Comparison of ENCODE assay signal across 10 cellular contexts in the genomic region with DNA sequence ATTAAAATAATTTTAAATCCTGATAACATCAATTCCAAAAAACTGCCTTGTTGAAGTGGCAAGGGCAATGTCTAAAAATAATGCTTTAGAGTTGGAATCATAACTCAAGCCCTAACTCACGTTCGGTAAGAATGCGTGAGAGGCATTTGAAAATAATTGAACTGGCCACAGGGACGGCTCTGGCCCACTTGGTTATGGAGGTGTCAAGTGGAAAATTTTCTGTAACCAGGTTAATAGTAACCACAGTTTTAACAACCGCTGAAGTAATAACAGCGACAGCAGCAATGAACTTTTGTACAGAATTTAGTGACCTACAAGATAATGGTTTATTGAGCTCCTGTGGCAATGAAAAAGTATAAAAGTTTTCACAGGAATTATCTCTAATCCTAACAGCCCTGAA.
DNase-seq lines count a peak whose midpoint lies in the region; ATAC-seq and TF ChIP-seq lines count a peak whose summit lies in the region.
"Had no signal": no experiment of that assay in that cellular context is flagged by ENCODE, and none has a peak within 500 bp of the region (broad histone marks: within the 10 kb centered on the region; RNA-seq: fewer than 3 reads in every experiment).

No MANE protein-coding gene starts in this region.

- H3K36me3 Mint-ChIP-seq in CD8-positive, alpha-beta memory T cell, result peaks cover 24 to 92% (median 50%) of the 10 kb centered on the region in 3 donors
- H3K36me3 Mint-ChIP-seq: WTC11 had no signal

- peak overlapping the region; percentile 97 for H3K4me3 ChIP-seq in CD8-positive, alpha-beta memory T cell (ENCODE audit: low read length)
- H3K4me3 ChIP-seq in esophagus squamous epithelium (peak overlapping the region in 3 of 4 donors; percentile 4 to 60 (median 31)), prostate gland (no peak overlapping the region)

- peaks cover 99 to 100% (median 100%) of the 10 kb centered on the region in 3 donors for H3K4me1 Mint-ChIP-seq in CD8-positive, alpha-beta memory T cell

- H3K9me3 Mint-ChIP-seq in CD8-positive, alpha-beta memory T cell, result no peaks in the 10 kb centered on the region
- H3K9me3 Mint-ChIP-seq: WTC11 had no signal

- no peaks in the 10 kb centered on the region for H3K9me3 ChIP-seq in CD8-positive, alpha-beta memory T cell (ENCODE audit: low read length)
- H3K9me3 ChIP-seq in esophagus squamous epithelium, result no peaks in the 10 kb centered on the region
- no peaks in the 10 kb centered on the region for H3K9me3 ChIP-seq in prostate gland

- DNase-seq in CD8-positive, alpha-beta memory T cell, result no peak
- DNase-seq in RWPE1 (ENCODE audit: low spot score), result no peak
- no peak for DNase-seq in esophagus squamous epithelium (lab: John Stamatoyannopoulos, UW)
- DNase-seq in prostate gland (ENCODE audit: low spot score), result no peak
- no peak for DNase-seq in NCI-H82 (lab: John Stamatoyannopoulos, UW)
- DNase-seq in iPS-NIHi11 (ENCODE audit: low spot score), result no peak
- DNase-seq: NCI-H226 had no signal

- TF ChIP-seq CTCF in RWPE1 (conservative IDR thresholded peaks at IDR 0.05; ENCODE audit: low read depth) (no peak), esophagus squamous epithelium (IDR thresholded peaks at IDR 0.05) (no peak), prostate gland (IDR thresholded peaks at IDR 0.05) (no peak)

- POLR2A ChIA-PET in CD8-positive, alpha-beta memory T cell (lab: Charles Lee), result interaction anchor here (0.6 to 6.9 kb wide), 6 partner anchors 13 to 217 kb away, joined by 3 to 69 read pairs (median 10); no protein-coding TSS in a partner anchor
- POLR2A ChIA-PET in RWPE1 (lab: Yijun Ruan, JAX; ENCODE audit: low non-redundant PET), result interaction anchor here (0.6 kb wide), 1 partner anchor 14 kb away, joined by 8 read pairs; no protein-coding TSS in a partner anchor

- H3K36me3 ChIP-seq in CD8-positive, alpha-beta memory T cell (ENCODE audit: insufficient read depth, low read length), result peaks cover 27% of the 10 kb centered on the region
- H3K36me3 ChIP-seq in esophagus squamous epithelium (peaks cover 0 to 2% (median 0%) of the 10 kb centered on the region in 3 donors), prostate gland (no peaks in the 10 kb centered on the region)

- no peaks in the 10 kb centered on the region for H3K27me3 Mint-ChIP-seq in CD8-positive, alpha-beta memory T cell

- CTCF ChIA-PET in CD8-positive, alpha-beta memory T cell (lab: Charles Lee), result interaction anchor here (1.5 to 6.3 kb wide), 5 partner anchors 10 to 122 kb away, joined by 4 to 57 read pairs (median 17); no protein-coding TSS in a partner anchor
- CTCF ChIA-PET in RWPE1 (lab: Yijun Ruan, JAX), result interaction anchor here (0.7 to 1.4 kb wide), 2 partner anchors 11 to 14 kb away, joined by 3 to 5 read pairs; no protein-coding TSS in a partner anchor

- H3K27ac ChIP-seq in CD8-positive, alpha-beta memory T cell (ENCODE audit: low read depth, low read length), result peak overlapping the region; percentile 41
- peak overlapping the region; percentile 98 for H3K27ac ChIP-seq in RWPE1
- peak overlapping the region; percentile 77 to 90 (median 83) for H3K27ac ChIP-seq in esophagus squamous epithelium
- peak overlapping the region; percentile 21 to 54 for H3K27ac ChIP-seq in prostate gland

- H3K27ac Mint-ChIP-seq in CD8-positive, alpha-beta memory T cell, result peak overlapping the region; percentile 93 to 99 (median 98)
- H3K27ac Mint-ChIP-seq: WTC11 had no signal

- peaks cover 99% of the 10 kb centered on the region for H3K4me1 ChIP-seq in CD8-positive, alpha-beta memory T cell (ENCODE audit: insufficient read depth, low read length)
- H3K4me1 ChIP-seq in esophagus squamous epithelium, result peaks cover 14 to 100% (median 62%) of the 10 kb centered on the region in 3 donors
- H3K4me1 ChIP-seq in prostate gland (replicated peaks), result no peaks in the 10 kb centered on the region

- ATAC-seq in GM21381 (IDR thresholded peaks at IDR 0.05; ENCODE audit: unreplicated experiment), result no peak
- no peak for ATAC-seq in HG03139 (IDR thresholded peaks at IDR 0.05; ENCODE audit: unreplicated experiment)

- WGBS in esophagus squamous epithelium, 2 donors, result 54 to 60% methylated on average over 6 of the region's 6 CpGs
- WGBS in prostate gland, result 50% methylated on average over 6 of the region's 6 CpGs

- TF ChIP-seq POLR2A in esophagus squamous epithelium (IDR thresholded peaks at IDR 0.05) (no peak), prostate gland (IDR thresholded peaks at IDR 0.05) (no peak)

- intact Hi-C loops in esophagus squamous epithelium (cut with DNase I) (no loop called here), prostate gland (cut with DNase I) (no loop called here)

- peak overlapping the region; percentile 81 to 99 (median 98) for H3K4me3 Mint-ChIP-seq in CD8-positive, alpha-beta memory T cell
- H3K4me3 Mint-ChIP-seq: WTC11 had no signal

- H3K27me3 ChIP-seq in CD8-positive, alpha-beta memory T cell (ENCODE audit: insufficient read depth, low read length, poor library complexity, severe bottlenecking), result no peaks in the 10 kb centered on the region
- no peaks in the 10 kb centered on the region for H3K27me3 ChIP-seq in esophagus squamous epithelium
- H3K27me3 ChIP-seq in prostate gland (replicated peaks; ENCODE audit: insufficient read depth), result no peaks in the 10 kb centered on the region

Comparison
In these comparisons a context has a peak if more than half of its experiments do, and no peak if none do; other contexts are left out.
1. H3K27ac ChIP-seq: peak in every context shown above with its lines; median percentile 98 in RWPE1; 83 in esophagus squamous epithelium; 41 in CD8-positive, alpha-beta memory T cell; 38 in prostate gland.
2. H3K4me3 ChIP-seq: peak in CD8-positive, alpha-beta memory T cell (single experiment) and esophagus squamous epithelium (3 of 4); none in prostate gland (0 of 2).